In the genomic region with DNA sequence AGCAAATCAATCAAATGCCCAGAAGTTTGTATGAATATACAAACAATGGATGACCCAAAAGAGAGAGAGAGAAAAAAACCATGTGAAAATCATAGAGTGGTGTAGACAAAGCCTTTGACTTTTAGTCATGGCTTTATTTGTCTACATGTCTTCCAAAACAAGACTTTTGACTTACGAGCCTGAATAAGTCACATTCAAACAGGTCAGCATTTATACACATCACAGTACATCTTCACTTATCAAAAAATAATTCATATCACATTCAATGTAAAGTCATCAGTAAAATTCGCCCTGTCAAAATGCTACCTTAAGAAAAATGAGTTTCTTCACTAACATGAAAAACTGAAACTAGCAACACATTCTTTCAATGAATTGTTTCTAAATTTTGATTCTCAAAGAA, we compare ENCODE assay signal across 12 cellular contexts. TPM values are rescaled to one million over a fixed set of nuclear protein-coding genes. Genes with fewer than 3 reads are reported as not detected.
DNase-seq lines count a peak whose midpoint lies in the region; ATAC-seq and TF ChIP-seq lines count a peak whose summit lies in the region.
"Had no signal": no experiment of that assay in that cellular context is flagged by ENCODE, and none has a peak within 500 bp of the region (broad histone marks: within the 10 kb centered on the region; RNA-seq: fewer than 3 reads in every experiment).

No MANE protein-coding gene starts in this region.

- H3K4me1 ChIP-seq in esophagus muscularis mucosa (peaks cover 5 to 43% (median 40%) of the 10 kb centered on the region in 4 donors), stomach (peaks cover 15 to 66% (median 43%) of the 10 kb centered on the region in 4 donors)

- TF ChIP-seq POLR2A in esophagus muscularis mucosa (IDR thresholded peaks at IDR 0.05; ENCODE audit: low read depth) = no peak
- no peak for TF ChIP-seq POLR2A in stomach (IDR thresholded peaks at IDR 0.05)

- peak overlapping the region; percentile 65 for H3K27ac Mint-ChIP-seq in activated T-cell treated with anti-CD3 and anti-CD28 coated beads, Interleukin-2, amount 50 U/mL, for 24 hours
- H3K27ac Mint-ChIP-seq in T-cell = peak overlapping the region; percentile 16 to 31

- peaks cover 81% of the 10 kb centered on the region for H3K4me1 Mint-ChIP-seq in activated T-cell treated with anti-CD3 and anti-CD28 coated beads, Interleukin-2, amount 50 U/mL, for 24 hours (ENCODE audit: low read depth)
- peaks cover 79 to 87% (median 83%) of the 10 kb centered on the region in 3 donors for H3K4me1 Mint-ChIP-seq in T-cell

- H3K36me3 Mint-ChIP-seq in activated T-cell treated with anti-CD3 and anti-CD28 coated beads, Interleukin-2, amount 50 U/mL, for 24 hours (ENCODE audit: low read depth) = peaks cover 23% of the 10 kb centered on the region
- H3K36me3 Mint-ChIP-seq in T-cell = peaks cover 9% of the 10 kb centered on the region

- ATAC-seq in T-cell (replicated peaks in 1 of 4) (no peak), GM21528 (IDR thresholded peaks at IDR 0.05; ENCODE audit: low FRiP score, unreplicated experiment) (no peak), GM18520 (IDR thresholded peaks at IDR 0.05; ENCODE audit: unreplicated experiment) (no peak)
- ATAC-seq: HCT116 had no signal

- intact Hi-C loops in esophagus muscularis mucosa (cut with DNase I) (no loop called here), stomach (cut with DNase I; ENCODE audit: low total_unique reads) (no loop called here)

- H3K4me3 ChIP-seq in esophagus muscularis mucosa = peak overlapping the region; percentile 75 to 97 (median 92)
- peak overlapping the region in 3 of 4 donors; percentile 75 to 97 (median 78) for H3K4me3 ChIP-seq in stomach

- TF ChIP-seq CTCF in esophagus muscularis mucosa (IDR thresholded peaks at IDR 0.05) (no peak), stomach (IDR thresholded peaks at IDR 0.05) (no peak)

- CTCF ChIA-PET in T-cell (lab: Charles Lee) = interaction anchor here (0.7 to 3.9 kb wide), 6 partner anchors 13 to 19 kb away, joined by 4 to 28 read pairs (median 6); no protein-coding TSS in a partner anchor

- 91% methylated on average over 2 of the region's 2 CpGs for WGBS in esophagus muscularis mucosa
- WGBS in stomach, 5 donors = 65 to 79% (median 68%) methylated on average over 2 of the region's 2 CpGs

- H3K27me3 ChIP-seq in esophagus muscularis mucosa (no peaks in the 10 kb centered on the region), stomach (no peaks in the 10 kb centered on the region)

- H3K9me3 Mint-ChIP-seq in activated T-cell treated with anti-CD3 and anti-CD28 coated beads, Interleukin-2, amount 50 U/mL, for 24 hours = no peaks in the 10 kb centered on the region
- no peaks in the 10 kb centered on the region for H3K9me3 Mint-ChIP-seq in T-cell

- no peak for TF ChIP-seq EP300 in esophagus muscularis mucosa (IDR thresholded peaks at IDR 0.05)
- no peak for TF ChIP-seq EP300 in stomach (IDR thresholded peaks at IDR 0.05)

- H3K27me3 Mint-ChIP-seq in activated T-cell treated with anti-CD3 and anti-CD28 coated beads, Interleukin-2, amount 50 U/mL, for 24 hours = no peaks in the 10 kb centered on the region
- H3K27me3 Mint-ChIP-seq in T-cell = no peaks in the 10 kb centered on the region

- POLR2A ChIA-PET in T-cell (lab: Charles Lee) = no interaction called here

- DNase-seq in activated T-cell treated with anti-CD3 and anti-CD28 coated beads, Interleukin-2, amount 50 U/mL, for 24 hours = no peak
- no peak for DNase-seq in activated T-cell treated with anti-CD3 and anti-CD28 coated beads, Interleukin-2, amount 50 U/mL, for 48 hours
- DNase-seq in T-cell (no peak), esophagus muscularis mucosa (ENCODE audit: extremely low spot score) (no peak), stomach (no peak), dedifferentiated amniotic fluid mesenchymal stem cell (ENCODE audit: extremely low spot score) (no peak)
- DNase-seq: mesenchymal stem cell, NCI-H526 treated with DMSO at 0.1 percent for 48 hours had no signal

- no peaks in the 10 kb centered on the region for H3K9me3 ChIP-seq in esophagus muscularis mucosa
- no peaks in the 10 kb centered on the region for H3K9me3 ChIP-seq in stomach

- H3K36me3 ChIP-seq in esophagus muscularis mucosa (no peaks in the 10 kb centered on the region), stomach (no peaks in the 10 kb centered on the region)

- H3K27ac ChIP-seq in esophagus muscularis mucosa (replicated peaks in 1 of 4) = no peak overlapping the region
- no peak overlapping the region for H3K27ac ChIP-seq in stomach

- peak overlapping the region; percentile 84 for H3K4me3 Mint-ChIP-seq in activated T-cell treated with anti-CD3 and anti-CD28 coated beads, Interleukin-2, amount 50 U/mL, for 24 hours
- H3K4me3 Mint-ChIP-seq in T-cell = peak overlapping the region; percentile 94 to 98 (median 97)

RNA-seq across cellular contexts. Expression of gene IFIH1, which starts 1.9 kb away (rescaled TPM):
- 10 to 100 TPM; 25.1 to 34.1 (median 29.2) TPM for total RNA-seq in T-cell
- 10 to 100 TPM in 2 of 4 donors, 1 to 10 TPM in 2; 8.6 to 12.9 (median 10.6) TPM for total RNA-seq in esophagus muscularis mucosa
- total RNA-seq in stomach = 10 to 100 TPM in 3 of 5 donors, 1 to 10 TPM in 2; 2.6 to 37.5 (median 11.2) TPM
- 10 to 100 TPM in 1 of 3 donors, 1 to 10 TPM in 2; 6.4 to 10.7 (median 9.5) TPM for polyA plus RNA-seq in stomach
- total RNA-seq: G401 had no signal

RNA-seq across cellular contexts. Expression of gene GCA, which starts 27.3 kb away (rescaled TPM):
- total RNA-seq in T-cell = 10 to 100 TPM in 3 of 5 donors, 1 to 10 TPM in 2; 6.5 to 12.8 (median 10.0) TPM
- 10 to 100 TPM in 1 of 4 donors, 1 to 10 TPM in 3; 5.4 to 34.3 (median 8.2) TPM for total RNA-seq in esophagus muscularis mucosa
- 100 to 1,000 TPM in 1 of 5 donors, 10 to 100 TPM in 4; 10.1 to 239 (median 26.3) TPM for total RNA-seq in stomach
- 10 to 100 TPM; 17.9 to 28.4 (median 22.0) TPM for polyA plus RNA-seq in stomach
